8 cellular contexts compared by ENCODE assay signal in genomic region chr15:90903733-90904536, GRCh38. TPM values are rescaled to one million over a fixed set of nuclear protein-coding genes. Genes with fewer than 3 reads are reported as not detected.
DNase-seq lines count a peak whose midpoint lies in the region; ATAC-seq and TF ChIP-seq lines count a peak whose summit lies in the region.

No MANE protein-coding gene starts in this region.

- POLR2A ChIA-PET in PC-3 (lab: Charles Lee; ENCODE audit: unreplicated experiment), result interaction anchor here (0.6 kb wide), 1 partner anchor 28 kb away, joined by 3 read pairs; no protein-coding TSS in a partner anchor

- DNase-seq in NCI-H2171 treated with DMSO at 0.1 percent for 48 hours (lab: John Stamatoyannopoulos, UW) (peak; percentile 67), NCI-H2171 (lab: John Stamatoyannopoulos, UW) (no peak), PC-3 (peak; percentile 60), naive B cell (no peak)
- no peak for DNase-seq in effector memory CD8-positive, alpha-beta T cell
- DNase-seq in stimulated activated CD4-positive, alpha-beta T cell treated with anti-CD3 and anti-CD28 coated beads, Interleukin-4, amount 100 ng/mL, for 24 hours, result no peak

- H3K9me2 ChIP-seq in PC-3 (replicated peaks; ENCODE audit: low read length), result no peaks in the 10 kb centered on the region

- ATAC-seq in PC-3, result peak; percentile 36
- no peak for ATAC-seq in effector memory CD8-positive, alpha-beta T cell (replicated peaks)
- ATAC-seq in naive B cell (ENCODE audit: low read depth in 2 of 2), result no peak
- no peak for ATAC-seq in HG03521 (IDR thresholded peaks at IDR 0.05; ENCODE audit: unreplicated experiment)
- no peak for ATAC-seq in GM19035 (IDR thresholded peaks at IDR 0.05; ENCODE audit: unreplicated experiment)

- no peaks in the 10 kb centered on the region for H3K27me3 ChIP-seq in PC-3 (ENCODE audit: low read length)

- H3K9ac ChIP-seq in PC-3 (ENCODE audit: low read length), result peak overlapping the region; percentile 61

- H3K4me2 ChIP-seq in PC-3 (ENCODE audit: low read length), result peak overlapping the region; percentile 94

- BruUV-seq in PC-3 (replicated peaks; lab: Mats Ljungman, UMichigan), result TSS peak; percentile 47

- peak overlapping the region; percentile 86 to 94 for H3K27ac Mint-ChIP-seq in effector memory CD8-positive, alpha-beta T cell
- H3K27ac Mint-ChIP-seq in naive B cell, result peak overlapping the region in 3 of 6 donors; percentile 42 to 89 (median 69)

- peaks cover 23 to 24% of the 10 kb centered on the region in 2 donors for H3K4me1 Mint-ChIP-seq in effector memory CD8-positive, alpha-beta T cell (ENCODE audit: low read depth in 2 of 2)
- H3K4me1 Mint-ChIP-seq in naive B cell, result peaks cover 28 to 29% (median 29%) of the 10 kb centered on the region in 3 donors

- no peaks in the 10 kb centered on the region for H4K20me1 ChIP-seq in PC-3 (ENCODE audit: low read length)

- H3K79me2 ChIP-seq in PC-3 (ENCODE audit: low read length), result peaks cover 16% of the 10 kb centered on the region; the same call in 1 of the 2 replicates

- intact Hi-C loops in PC-3 (cut with micrococcal nuclease), result loop anchor here (2.0 kb wide), 1 partner anchor 27 kb away; no protein-coding TSS in a partner anchor

- peak overlapping the region; percentile 84 for H3K4me3 ChIP-seq in PC-3 (ENCODE audit: low read length)

- H3F3A ChIP-seq in PC-3 (ENCODE audit: low read length, unreplicated experiment), result no peaks in the 10 kb centered on the region

- H2AFZ ChIP-seq in PC-3 (ENCODE audit: low read length), result peak overlapping the region; percentile 90

- peaks cover 11% of the 10 kb centered on the region for H3K36me3 ChIP-seq in PC-3 (ENCODE audit: low read depth, low read length)

- H3K27me3 Mint-ChIP-seq in effector memory CD8-positive, alpha-beta T cell, result no peaks in the 10 kb centered on the region
- no peaks in the 10 kb centered on the region for H3K27me3 Mint-ChIP-seq in naive B cell

- peaks cover 13% of the 10 kb centered on the region for H3K4me1 ChIP-seq in PC-3 (ENCODE audit: insufficient read depth, low read length)

- H3K36me3 Mint-ChIP-seq in effector memory CD8-positive, alpha-beta T cell (ENCODE audit: insufficient read depth), result peaks cover 40% of the 10 kb centered on the region
- peaks cover 14 to 21% of the 10 kb centered on the region in 2 donors for H3K36me3 Mint-ChIP-seq in naive B cell

- peak overlapping the region; percentile 86 to 95 for H3K4me3 Mint-ChIP-seq in effector memory CD8-positive, alpha-beta T cell
- peak overlapping the region; percentile 76 to 95 (median 90) for H3K4me3 Mint-ChIP-seq in naive B cell

- no peak overlapping the region for H3K27ac ChIP-seq in PC-3 (ENCODE audit: low read length)

- CTCF ChIA-PET in PC-3 (lab: Charles Lee), result interaction anchor here (0.6 to 0.7 kb wide), 2 partner anchors 28 to 32 kb away, joined by 3 read pairs; no protein-coding TSS in a partner anchor

- no peaks in the 10 kb centered on the region for H3K9me3 Mint-ChIP-seq in effector memory CD8-positive, alpha-beta T cell
- no peaks in the 10 kb centered on the region for H3K9me3 Mint-ChIP-seq in naive B cell

- peak; percentile 34; the same call in 1 of the 2 replicates for TF ChIP-seq CTCF in PC-3 (conservative IDR thresholded peaks at IDR 0.05; ENCODE audit: low read depth, low read length)

- no peaks in the 10 kb centered on the region for H3K9me3 ChIP-seq in PC-3 (ENCODE audit: low read length)

RNA-seq across cellular contexts. Expression of gene MAN2A2, which starts 0.8 kb away (rescaled TPM):
- total RNA-seq in PC-3 (2014; rRNA removed), result 19.8 and 26.3 TPM in 2 replicates
- polyA plus RNA-seq in naive B cell (ENCODE audit: low read depth in 6 of 6), result 1 to 10 TPM; 1.4 to 8.9 (median 6.5) TPM

RNA-seq across cellular contexts. Expression of gene FES, which starts 19.6 kb away (rescaled TPM):
- total RNA-seq in PC-3 (2014; rRNA removed), result 2.8 and 11.5 TPM in 2 replicates
- 10 to 100 TPM in 2 of 6 donors, 1 to 10 TPM in 4; 4.1 to 17.2 (median 7.9) TPM for polyA plus RNA-seq in naive B cell (ENCODE audit: low read depth in 6 of 6)

RNA-seq across cellular contexts. Expression of gene HDDC3, which starts 28.4 kb away (rescaled TPM):
- total RNA-seq in PC-3 (2014; rRNA removed), result 18.5 and 19.6 TPM in 2 replicates
- 10 to 100 TPM; 24.6 to 39.5 (median 35.0) TPM for polyA plus RNA-seq in naive B cell (ENCODE audit: low read depth in 6 of 6)

RNA-seq across cellular contexts. Expression of gene UNC45A, which starts 31.1 kb away (rescaled TPM):
- total RNA-seq in PC-3 (2014; rRNA removed), result 68.4 and 73.7 TPM in 2 replicates
- 10 to 100 TPM; 54.9 to 76.1 (median 60.9) TPM for polyA plus RNA-seq in naive B cell (ENCODE audit: low read depth in 6 of 6)

RNA-seq across cellular contexts. Expression of gene FURIN, which starts 35.5 kb away (rescaled TPM):
- total RNA-seq in PC-3 (2014; rRNA removed), result 39.1 and 44.2 TPM in 2 replicates
- polyA plus RNA-seq in naive B cell (ENCODE audit: low read depth in 6 of 6), result 1 to 10 TPM; 3.7 to 9.8 (median 5.8) TPM

Comparison
In these comparisons a context has a peak if more than half of its experiments do, and no peak if none do; other contexts are left out.
1. DNase-seq: peak in NCI-H2171 treated with DMSO at 0.1 percent for 48 hours (single experiment) and PC-3 (single experiment); none in NCI-H2171 (single experiment), effector memory CD8-positive, alpha-beta T cell (0 of 3), naive B cell (single experiment) and stimulated activated CD4-positive, alpha-beta T cell treated with anti-CD3 and anti-CD28 coated beads, Interleukin-4, amount 100 ng/mL, for 24 hours (single experiment).